In genomic region chr1:32901823-32902534, GRCh38 we compare ENCODE assay signal across 9 cellular contexts. TPM values are rescaled to one million over a fixed set of nuclear protein-coding genes. Genes with fewer than 3 reads are reported as not detected.
A peak's percentile ranks its signal among the peaks of the same experiment; 100 is the strongest.
DNase-seq lines count a peak whose midpoint lies in the region; ATAC-seq, FAIRE-seq and TF ChIP-seq lines count a peak whose summit lies in the region.
"Had no signal": no experiment of that assay in that cellular context is flagged by ENCODE, and none has a peak within 500 bp of the region (broad histone marks: within the 10 kb centered on the region; RNA-seq: fewer than 3 reads in every experiment).

No MANE protein-coding gene starts in this region.

- no peak for TF ChIP-seq CTCF in CD14-positive monocyte (IDR thresholded peaks at IDR 0.05)
- no peak for TF ChIP-seq CTCF in OCI-LY3 (IDR thresholded peaks at IDR 0.05; ENCODE audit: low read depth, low read length)
- TF ChIP-seq CTCF in endothelial cell (IDR thresholded peaks at IDR 0.05; ENCODE audit: unreplicated experiment) = no peak
- TF ChIP-seq CTCF in neural progenitor cell (IDR thresholded peaks at IDR 0.05) = no peak

- H3K9me3 Mint-ChIP-seq in CD14-positive monocyte (peaks cover 0 to 13% (median 8%) of the 10 kb centered on the region in 7 donors), endothelial cell (ENCODE audit: unreplicated experiment) (no peaks in the 10 kb centered on the region), neural progenitor cell (peaks cover 2% of the 10 kb centered on the region)

- H2AFZ ChIP-seq in OCI-LY3 (ENCODE audit: low read depth, low read length) = peak overlapping the region; percentile 87; the same call in 1 of the 2 replicates
- H2AFZ ChIP-seq in neural progenitor cell (replicated peaks) = peak overlapping the region; percentile 93

- no peaks in the 10 kb centered on the region for H3K9me3 ChIP-seq in OCI-LY3 (ENCODE audit: insufficient read depth, low read length)
- H3K9me3 ChIP-seq in neural progenitor cell (ENCODE audit: low read depth) = no peaks in the 10 kb centered on the region

- H3K27ac Mint-ChIP-seq in CD14-positive monocyte (no peak overlapping the region), endothelial cell (ENCODE audit: unreplicated experiment) (no peak overlapping the region), neural progenitor cell (no peak overlapping the region)

- no peak for DNase-seq in CD14-positive monocyte (ENCODE audit: low spot score)
- DNase-seq in endothelial cell (ENCODE audit: low spot score) = no peak
- DNase-seq in neural progenitor cell (ENCODE audit: low spot score) = no peak
- no peak for DNase-seq in amniotic stem cell (lab: John Stamatoyannopoulos, UW)
- DNase-seq in GM03348 (ENCODE audit: low spot score) = no peak
- no peak for DNase-seq in GM12891 (ENCODE audit: insufficient read length, low spot score)

- TF ChIP-seq POLR2A in GM12891 (IDR thresholded peaks at IDR 0.05; ENCODE audit: low read depth, low read length) = no peak

- H3K4me2 ChIP-seq in OCI-LY3 (ENCODE audit: low read length) (peak overlapping the region; percentile 79), neural progenitor cell (peak overlapping the region; percentile 88)

- FAIRE-seq in GM12891 (lab: Jason Lieb, UNC) = no peak
- FAIRE-seq: GM18507 had no signal

- H3K9ac ChIP-seq in OCI-LY3 (ENCODE audit: low read length) (peak overlapping the region; percentile 82), neural progenitor cell (no peak overlapping the region)

- peaks cover 6% of the 10 kb centered on the region for H3K4me1 ChIP-seq in OCI-LY3 (ENCODE audit: low read length)
- H3K4me1 ChIP-seq in neural progenitor cell = peaks cover 6% of the 10 kb centered on the region

- H3K79me2 ChIP-seq in OCI-LY3 (ENCODE audit: low read length) = no peaks in the 10 kb centered on the region
- no peaks in the 10 kb centered on the region for H3K79me2 ChIP-seq in neural progenitor cell (ENCODE audit: low read depth)

- peaks cover 15% of the 10 kb centered on the region for H3F3A ChIP-seq in neural progenitor cell (ENCODE audit: low read depth)

- H3K4me3 ChIP-seq in OCI-LY3 (ENCODE audit: low read length) (peak overlapping the region; percentile 98), neural progenitor cell (peak overlapping the region; percentile 56)

- H4K20me1 ChIP-seq in OCI-LY3 (ENCODE audit: insufficient read depth, low read length) (no peaks in the 10 kb centered on the region), neural progenitor cell (ENCODE audit: low read depth) (peaks cover 5% of the 10 kb centered on the region)

- H3K27me3 ChIP-seq in OCI-LY3 (ENCODE audit: low read depth, low read length) (no peaks in the 10 kb centered on the region), neural progenitor cell (peaks cover 57% of the 10 kb centered on the region)

- intact Hi-C loops in CD14-positive monocyte (cut with micrococcal nuclease) = no loop called here

- H3K4me1 Mint-ChIP-seq in CD14-positive monocyte (peaks cover 7% of the 10 kb centered on the region), endothelial cell (ENCODE audit: unreplicated experiment) (peaks cover 2% of the 10 kb centered on the region), neural progenitor cell (peaks cover 5% of the 10 kb centered on the region)

- H3K36me3 ChIP-seq in OCI-LY3 (replicated peaks; ENCODE audit: low read depth, low read length) (no peaks in the 10 kb centered on the region), neural progenitor cell (no peaks in the 10 kb centered on the region)

- no peak overlapping the region for H3K27ac ChIP-seq in OCI-LY3 (ENCODE audit: low read length)
- no peak overlapping the region for H3K27ac ChIP-seq in neural progenitor cell

- H3K4me3 Mint-ChIP-seq in CD14-positive monocyte (peak overlapping the region; percentile 64 to 88), endothelial cell (ENCODE audit: unreplicated experiment) (peak overlapping the region; percentile 86), neural progenitor cell (peak overlapping the region; percentile 85)

- peaks cover 50 to 72% (median 60%) of the 10 kb centered on the region in 3 donors for H3K27me3 Mint-ChIP-seq in CD14-positive monocyte (ENCODE audit: low read depth in 3 of 3)
- peaks cover 16% of the 10 kb centered on the region for H3K27me3 Mint-ChIP-seq in endothelial cell (ENCODE audit: unreplicated experiment)
- H3K27me3 Mint-ChIP-seq in neural progenitor cell (ENCODE audit: insufficient read depth, low read depth) = peaks cover 45% of the 10 kb centered on the region

- H3K36me3 Mint-ChIP-seq in CD14-positive monocyte (peaks cover 2 to 5% of the 10 kb centered on the region in 2 donors), endothelial cell (ENCODE audit: low read depth, unreplicated experiment) (no peaks in the 10 kb centered on the region), neural progenitor cell (no peaks in the 10 kb centered on the region)

- ATAC-seq in GM21737 (IDR thresholded peaks at IDR 0.05; ENCODE audit: unreplicated experiment) = no peak

TF ChIP-seq in GM12891, 5 proteins besides CTCF, POLR2A, EP300 and RAD21:
- TF ChIP-seq SPI1 (IDR thresholded peaks at IDR 0.05; ENCODE audit: low read depth, low read length) = no peak
- no peak for TF ChIP-seq TAF1 (IDR thresholded peaks at IDR 0.05; ENCODE audit: low read depth, low read length)
- TF ChIP-seq POLR2AphosphoS5 (IDR thresholded peaks at IDR 0.05; ENCODE audit: low read depth, low read length) = no peak
- no peak for TF ChIP-seq PAX5 (IDR thresholded peaks at IDR 0.05; ENCODE audit: insufficient read depth, low read length, severe bottlenecking)
- TF ChIP-seq POU2F2 (IDR thresholded peaks at IDR 0.05; ENCODE audit: low read depth, low read length) = no peak

RNA-seq across cellular contexts. Expression of gene TMEM54, which starts 0.8 kb away (rescaled TPM):
- not detected for polyA plus RNA-seq in CD14-positive monocyte
- 0.49 TPM for total RNA-seq in endothelial cell (ENCODE audit: unreplicated experiment)
- total RNA-seq in neural progenitor cell (ENCODE audit: low replicate concordance) = 13.5 and 14.5 TPM in 2 replicates
- polyA plus RNA-seq in GM12891 (2012; ENCODE audit: low read depth, missing spikeins) = 0.49 TPM

RNA-seq across cellular contexts. Expression of gene HPCA, which starts 15.7 kb away (rescaled TPM):
- not detected for polyA plus RNA-seq in CD14-positive monocyte
- not detected for total RNA-seq in endothelial cell (ENCODE audit: unreplicated experiment)
- 1.0 TPM in 1 of 2 replicates, not detected in the other for total RNA-seq in neural progenitor cell (ENCODE audit: low replicate concordance)
- polyA plus RNA-seq in GM12891 (2012; ENCODE audit: low read depth, missing spikeins) = not detected

RNA-seq across cellular contexts. Expression of gene FNDC5, which starts 31.3 kb away (rescaled TPM):
- polyA plus RNA-seq in CD14-positive monocyte = not detected
- total RNA-seq in endothelial cell (ENCODE audit: unreplicated experiment) = 5.5 TPM
- total RNA-seq in neural progenitor cell (ENCODE audit: low replicate concordance) = 9.6 and 21.4 TPM in 2 replicates
- 0.18 TPM for polyA plus RNA-seq in GM12891 (2012; ENCODE audit: low read depth, missing spikeins)
